ENCODE assay signal across 18 cellular contexts in genomic region chr1:227902641-227902990, GRCh38. TPM values are rescaled to one million over a fixed set of nuclear protein-coding genes. Genes with fewer than 3 reads are reported as not detected.
"Had no signal": no experiment of that assay in that cellular context is flagged by ENCODE, and none has a peak within 500 bp of the region (broad histone marks: within the 10 kb centered on the region; RNA-seq: fewer than 3 reads in every experiment).

No MANE protein-coding gene starts in this region.

- H3K27ac ChIP-seq: cardiac muscle cell, heart right ventricle, pancreas, thyroid gland had no signal

- H3K27me3 ChIP-seq: cardiac muscle cell, heart right ventricle, pancreas, thyroid gland had no signal

- H3K36me3 Mint-ChIP-seq: activated naive CD8-positive, alpha-beta T cell treated with anti-CD3 and anti-CD28 coated beads, Interleukin-2, amount 10 ng/mL, durations not matched to agents 7 days and 5 days; WTC11 had no signal

- H3K4me1 ChIP-seq: heart right ventricle, pancreas, thyroid gland had no signal

- H3K27ac Mint-ChIP-seq: activated naive CD4-positive, alpha-beta T cell treated with anti-CD3 and anti-CD28 coated beads for 36 hours; activated T-helper 2 cell treated with anti-CD3 and anti-CD28 coated beads, Interferon-gamma antibody, Interleukin-2, Interleukin-4, amounts not matched to agents 10 μg/mL and 5 μg/mL and 100 μg/mL, durations not matched to agents 14 hours and 24 hours and 36 hours; WTC11 had no signal

- H3K9me3 ChIP-seq: heart right ventricle, pancreas, thyroid gland had no signal

- H3K36me3 ChIP-seq: cardiac muscle cell, heart right ventricle, pancreas, thyroid gland had no signal

- DNase-seq: activated CD8-positive, alpha-beta memory T cell treated with anti-CD3 and anti-CD28 coated beads for 24 hours; activated CD8-positive, alpha-beta memory T cell treated with anti-CD3 and anti-CD28 coated beads, Interleukin-2, amount 50 U/mL, for 4 hours; activated naive CD4-positive, alpha-beta T cell treated with anti-CD3 and anti-CD28 coated beads for 36 hours; activated T-cell treated with anti-CD3 and anti-CD28 coated beads, Interleukin-2, amount 50 U/mL, for 4 hours; amniotic stem cell; effector CD8-positive, alpha-beta T cell; foreskin fibroblast; midbrain; stimulated activated CD4-positive, alpha-beta T cell treated with anti-CD3 and anti-CD28 coated beads, Interleukin-4, amount 100 ng/mL, for 1 hour; T1000; thyroid gland had no signal

- H3K4me3 Mint-ChIP-seq: activated naive CD4-positive, alpha-beta T cell treated with anti-CD3 and anti-CD28 coated beads for 36 hours; activated naive CD8-positive, alpha-beta T cell treated with anti-CD3 and anti-CD28 coated beads, Interleukin-2, amount 10 ng/mL, durations not matched to agents 7 days and 5 days; activated T-cell treated with anti-CD3 and anti-CD28 coated beads, Interleukin-2, amount 50 U/mL, for 4 hours; nephron; WTC11 had no signal

- H3K4me3 ChIP-seq: cardiac muscle cell, heart right ventricle, pancreas, thyroid gland had no signal

- H3K9me3 Mint-ChIP-seq: activated naive CD4-positive, alpha-beta T cell treated with anti-CD3 and anti-CD28 coated beads for 36 hours; activated naive CD8-positive, alpha-beta T cell treated with anti-CD3 and anti-CD28 coated beads, Interleukin-2, amount 10 ng/mL, durations not matched to agents 7 days and 5 days; activated T-cell treated with anti-CD3 and anti-CD28 coated beads, Interleukin-2, amount 50 U/mL, for 4 hours; activated T-helper 2 cell treated with anti-CD3 and anti-CD28 coated beads, Interferon-gamma antibody, Interleukin-2, Interleukin-4, amounts not matched to agents 10 μg/mL and 5 μg/mL and 100 μg/mL, durations not matched to agents 14 hours and 24 hours and 36 hours; nephron; WTC11 had no signal

RNA-seq across cellular contexts. Expression of gene WNT9A, which starts 45.1 kb away (rescaled TPM):
- total RNA-seq: activated naive CD4-positive, alpha-beta T cell treated with anti-CD3 and anti-CD28 coated beads for 36 hours had no signal
- polyA plus RNA-seq: cardiac muscle cell had no signal
